In genomic region chr5:99161538-99161937, GRCh38 we compare ENCODE assay signal across 3 cellular contexts.
DNase-seq lines count a peak whose midpoint lies in the region; ATAC-seq, FAIRE-seq and TF ChIP-seq lines count a peak whose summit lies in the region.
"Not testable (repeated sequence)": the region's sequence is repeated elsewhere in the genome, so short reads cannot be mapped to it uniquely, and the experiment has no call there.

No MANE protein-coding gene starts in this region.

- not testable (repeated sequence) for FAIRE-seq in A549 (lab: Jason Lieb, UNC)

- DNase-seq in A549 (ENCODE audit: low read depth in 1 of 2, low spot score in 1 of 2), result not testable (repeated sequence)
- DNase-seq in sigmoid colon, result peak; percentile 49

- H3K4me2 ChIP-seq in A549, result not testable (repeated sequence)

- H3K27me3 ChIP-seq in sigmoid colon, result not testable (repeated sequence)

- POLR2A ChIA-PET in A549 (lab: Yijun Ruan, JAX); HEK293 (lab: Yijun Ruan, JAX): not testable (repeated sequence)

- H3K4me1 ChIP-seq in A549; HEK293 (ENCODE audit: control insufficient read depth, insufficient read depth, low read length); sigmoid colon: not testable (repeated sequence)

- TF ChIP-seq EP300 in A549 (IDR thresholded peaks at IDR 0.05); sigmoid colon (IDR thresholded peaks at IDR 0.05): not testable (repeated sequence)

- WGBS in A549 (ENCODE audit: missing lambda C conversion rate), result 31% methylated on average over 4 of the region's 4 CpGs
- WGBS in sigmoid colon, 2 donors, result 95% methylated on average over 4 of the region's 4 CpGs

- TF ChIP-seq POLR2A in A549 (IDR thresholded peaks at IDR 0.05; ENCODE audit: low read length); sigmoid colon (IDR thresholded peaks at IDR 0.05): not testable (repeated sequence)

- not testable (repeated sequence) for H3K27ac ChIP-seq in A549; HEK293 (ENCODE audit: extremely low read depth, low read depth, low read length); sigmoid colon

- not testable (repeated sequence) for H3K9me3 ChIP-seq in A549; HEK293 (ENCODE audit: control insufficient read depth, insufficient read depth, low read depth, low read length); sigmoid colon

- intact Hi-C loops in sigmoid colon (cut with DNase I), result not testable (repeated sequence)

- H3K36me3 ChIP-seq in HEK293 (ENCODE audit: control insufficient read depth in 2 of 2, insufficient read depth in 1 of 2, low read length in 2 of 2); sigmoid colon: not testable (repeated sequence)

- not testable (repeated sequence) for H3K4me3 ChIP-seq in A549; HEK293 (ENCODE audit: low read depth, low read length); sigmoid colon

- not testable (repeated sequence) for ATAC-seq in A549

- not testable (repeated sequence) for TF ChIP-seq CTCF in A549 (IDR thresholded peaks at IDR 0.05); HEK293 (tag by site-specific recombination; IDR thresholded peaks at IDR 0.05); sigmoid colon (IDR thresholded peaks at IDR 0.05)

- CTCF ChIA-PET in A549 (lab: Yijun Ruan, JAX); HEK293 (lab: Yijun Ruan, JAX): not testable (repeated sequence)

- TF ChIP-seq RAD21 in A549 (conservative IDR thresholded peaks at IDR 0.05 in 1 of 2, IDR thresholded peaks at IDR 0.05 in 1 of 2), result not testable (repeated sequence)

TF ChIP-seq in A549, 52 proteins besides CTCF, POLR2A, EP300 and RAD21:
- TF ChIP-seq ZC3H11A (IDR thresholded peaks at IDR 0.05), result peak; percentile 78

TF ChIP-seq in HEK293, 187 proteins besides CTCF, POLR2A, EP300 and RAD21:
- peak; percentile 71 for TF ChIP-seq ZNF426 (tag by site-specific recombination; IDR thresholded peaks at IDR 0.05)
- peak; percentile 59 for TF ChIP-seq ZNF623 (tag by site-specific recombination; IDR thresholded peaks at IDR 0.05)
- 0 out of 2 replicates have a peak, but pooled peaks have one; percentile 31 for TF ChIP-seq ZNF560 (tag by site-specific recombination; IDR thresholded peaks at IDR 0.05; ENCODE audit: borderline replicate concordance)
- 0 out of 2 replicates have a peak, but pooled peaks have one; percentile 26 for TF ChIP-seq ZNF558 (tag by site-specific recombination; IDR thresholded peaks at IDR 0.05)
- TF ChIP-seq ZBTB8A (tag by site-specific recombination; IDR thresholded peaks at IDR 0.05), result 0 out of 2 replicates have a peak, but pooled peaks have one; percentile 38
- peak; percentile 77 for TF ChIP-seq ZNF140 (tag by site-specific recombination; IDR thresholded peaks at IDR 0.05)
- TF ChIP-seq ZNF433 (tag by site-specific recombination; IDR thresholded peaks at IDR 0.05; ENCODE audit: low read depth), result peak; percentile 54; the same call in 1 of the 2 replicates
- TF ChIP-seq ZNF394 (tag by site-specific recombination; IDR thresholded peaks at IDR 0.05; ENCODE audit: borderline replicate concordance), result peak; percentile 81; the same call in 1 of the 2 replicates
- TF ChIP-seq ZNF202 (tag by site-specific recombination; IDR thresholded peaks at IDR 0.05; ENCODE audit: borderline replicate concordance), result 0 out of 2 replicates have a peak, but pooled peaks have one; percentile 65
- 0 out of 2 replicates have a peak, but pooled peaks have one; percentile 27 for TF ChIP-seq ZNF404 (tag by site-specific recombination; IDR thresholded peaks at IDR 0.05)
- TF ChIP-seq ZBTB11 (tag by site-specific recombination; conservative IDR thresholded peaks at IDR 0.05; ENCODE audit: low read depth), result peak; percentile 68
- peak; percentile 57; the same call in 1 of the 2 replicates for TF ChIP-seq ZNF266 (tag by site-specific recombination; IDR thresholded peaks at IDR 0.05; ENCODE audit: low read depth)
- TF ChIP-seq ZNF664 (tag by site-specific recombination; IDR thresholded peaks at IDR 0.05), result 0 out of 2 replicates have a peak, but pooled peaks have one; percentile 21
- peak; percentile 18 for TF ChIP-seq ZNF654 (tag by site-specific recombination; IDR thresholded peaks at IDR 0.05; ENCODE audit: low read depth)
- peak; percentile 71 for TF ChIP-seq ZNF518A (tag by site-specific recombination; conservative IDR thresholded peaks at IDR 0.05; ENCODE audit: low read depth)
- peak; percentile 71 for TF ChIP-seq ZNF555 (tag by site-specific recombination; conservative IDR thresholded peaks at IDR 0.05)
TF ChIP-seq in HEK293: peak in this region for 16; not testable (repeated sequence) for 171.
